In genomic region chr10:74825371-74826141, GRCh38 we compare ENCODE assay signal across 8 cellular contexts. TPM values are rescaled to one million over a fixed set of nuclear protein-coding genes. Genes with fewer than 3 reads are reported as not detected.
DNase-seq lines count a peak whose midpoint lies in the region; ATAC-seq and TF ChIP-seq lines count a peak whose summit lies in the region.

No MANE protein-coding gene starts in this region.

- peak; percentile 0 for ATAC-seq in GM18502 (IDR thresholded peaks at IDR 0.05; ENCODE audit: poor library complexity, unreplicated experiment)
- peak; percentile 2 for ATAC-seq in effector memory CD8-positive, alpha-beta T cell (replicated peaks)

- peaks cover 38 to 68% (median 57%) of the 10 kb centered on the region in 4 donors for H3K4me1 ChIP-seq in stomach

- H3K9me3 Mint-ChIP-seq in activated CD4-positive, alpha-beta T cell treated with anti-CD3 and anti-CD28 coated beads, Interleukin-2, amount 10 ng/mL, durations not matched to agents 24 days and 14 days = no peaks in the 10 kb centered on the region
- H3K9me3 Mint-ChIP-seq in effector memory CD8-positive, alpha-beta T cell = no peaks in the 10 kb centered on the region

- peaks cover 45% of the 10 kb centered on the region for H3K4me1 Mint-ChIP-seq in activated CD4-positive, alpha-beta T cell treated with anti-CD3 and anti-CD28 coated beads, Interleukin-2, amount 10 ng/mL, durations not matched to agents 24 days and 14 days
- peaks cover 30 to 32% of the 10 kb centered on the region in 2 donors for H3K4me1 Mint-ChIP-seq in effector memory CD8-positive, alpha-beta T cell (ENCODE audit: low read depth in 2 of 2)

- peaks cover 8% of the 10 kb centered on the region for H3K36me3 Mint-ChIP-seq in activated CD4-positive, alpha-beta T cell treated with anti-CD3 and anti-CD28 coated beads, Interleukin-2, amount 10 ng/mL, durations not matched to agents 24 days and 14 days (ENCODE audit: low read depth)
- H3K36me3 Mint-ChIP-seq in effector memory CD8-positive, alpha-beta T cell (ENCODE audit: insufficient read depth) = peaks cover 26% of the 10 kb centered on the region

- H3K27me3 ChIP-seq in stomach = no peaks in the 10 kb centered on the region

- no peak for TF ChIP-seq CTCF in stomach (IDR thresholded peaks at IDR 0.05)

- H3K27ac ChIP-seq in stomach = peak overlapping the region; percentile 89 to 100 (median 99)

- no peaks in the 10 kb centered on the region for H3K9me3 ChIP-seq in stomach

- DNase-seq in A172 (ENCODE audit: low spot score) (peak; percentile 6), midbrain (lab: John Stamatoyannopoulos, UW) (peak; percentile 71), stomach (peak; percentile 43), DMS79 (lab: John Stamatoyannopoulos, UW) (no peak)
- no peak for DNase-seq in activated CD4-positive, alpha-beta T cell treated with anti-CD3 and anti-CD28 coated beads, Interleukin-2, amount 10 ng/mL, durations not matched to agents 24 days and 14 days
- DNase-seq in effector memory CD8-positive, alpha-beta T cell = peak in 2 of 3 experiments; percentile 42 to 49

- no peaks in the 10 kb centered on the region for H3K36me3 ChIP-seq in stomach

- TF ChIP-seq EP300 in Ishikawa (IDR thresholded peaks at IDR 0.05; ENCODE audit: borderline replicate concordance) (no peak; the same call in 1 of the 2 replicates), stomach (IDR thresholded peaks at IDR 0.05) (no peak)

- TF ChIP-seq RAD21 in Ishikawa (IDR thresholded peaks at IDR 0.05; ENCODE audit: low read depth) = no peak

- 0 to 1% (median 1%) methylated on average over 45 to 86 of the region's 89 CpGs for WGBS in stomach, 5 donors

- H3K4me3 ChIP-seq in stomach = peak overlapping the region; percentile 76 to 97 (median 88)

- intact Hi-C loops in activated CD4-positive, alpha-beta T cell treated with anti-CD3 and anti-CD28 coated beads, Interleukin-2, amount 10 ng/mL, durations not matched to agents 24 days and 14 days (cut with micrococcal nuclease) = loop anchor here (1.0 to 10.0 kb wide), 12 partner anchors 25 to 674 kb away; partner anchors contain the start of gene ADK
- intact Hi-C loops in stomach (cut with DNase I; ENCODE audit: low total_unique reads) = loop anchor here (10.0 kb wide), 1 partner anchor 199 kb away; no protein-coding TSS in a partner anchor

- H3K27me3 Mint-ChIP-seq in activated CD4-positive, alpha-beta T cell treated with anti-CD3 and anti-CD28 coated beads, Interleukin-2, amount 10 ng/mL, durations not matched to agents 24 days and 14 days = no peaks in the 10 kb centered on the region
- H3K27me3 Mint-ChIP-seq in effector memory CD8-positive, alpha-beta T cell = no peaks in the 10 kb centered on the region

- peak overlapping the region; percentile 87 for H3K4me3 Mint-ChIP-seq in activated CD4-positive, alpha-beta T cell treated with anti-CD3 and anti-CD28 coated beads, Interleukin-2, amount 10 ng/mL, durations not matched to agents 24 days and 14 days
- H3K4me3 Mint-ChIP-seq in effector memory CD8-positive, alpha-beta T cell = peak overlapping the region; percentile 84 to 92

- no peak for TF ChIP-seq POLR2A in stomach (IDR thresholded peaks at IDR 0.05)

- H3K27ac Mint-ChIP-seq in activated CD4-positive, alpha-beta T cell treated with anti-CD3 and anti-CD28 coated beads, Interleukin-2, amount 10 ng/mL, durations not matched to agents 24 days and 14 days = peak overlapping the region; percentile 94
- peak overlapping the region; percentile 94 to 95 for H3K27ac Mint-ChIP-seq in effector memory CD8-positive, alpha-beta T cell

TF ChIP-seq in Ishikawa, 13 proteins besides CTCF, POLR2A, EP300 and RAD21:
- TF ChIP-seq EGR1 (IDR thresholded peaks at IDR 0.05) = peak; percentile 39; the same call in 1 of the 2 replicates
- TF ChIP-seq USF1 (IDR thresholded peaks at IDR 0.05) = no peak
- TF ChIP-seq TAF1 (IDR thresholded peaks at IDR 0.05; ENCODE audit: low read depth) = peak; percentile 78
- no peak for TF ChIP-seq REST (IDR thresholded peaks at IDR 0.05; ENCODE audit: low read depth)
- peak; percentile 96 for TF ChIP-seq MAX (IDR thresholded peaks at IDR 0.05)
- TF ChIP-seq TCF12 (IDR thresholded peaks at IDR 0.05; ENCODE audit: low read depth) = peak; percentile 45; the same call in 1 of the 2 replicates
- TF ChIP-seq NFIC (IDR thresholded peaks at IDR 0.05) = peak; percentile 42; the same call in 1 of the 2 replicates
- TF ChIP-seq FOXM1 (IDR thresholded peaks at IDR 0.05; ENCODE audit: borderline replicate concordance, low read depth) = peak; percentile 49; the same call in 1 of the 2 replicates
- peak; percentile 44; the same call in 1 of the 2 replicates for TF ChIP-seq CEBPB (IDR thresholded peaks at IDR 0.05)
- TF ChIP-seq ZBTB7A (IDR thresholded peaks at IDR 0.05; ENCODE audit: low read depth) = peak; percentile 87
- TF ChIP-seq CREB1 (IDR thresholded peaks at IDR 0.05; ENCODE audit: low read depth) = no peak
- peak; percentile 48; the same call in 1 of the 2 replicates for TF ChIP-seq TEAD4 (IDR thresholded peaks at IDR 0.05)
- no peak for TF ChIP-seq YY1 (IDR thresholded peaks at IDR 0.05; ENCODE audit: low read depth)

RNA-seq across cellular contexts. Expression of gene KAT6B, which starts 0.8 kb away (rescaled TPM):
- total RNA-seq in A172 (2014; rRNA removed; shearing (Covaris generic)) = 5.2 and 8.0 TPM in 2 replicates
- 21.2 and 21.7 TPM in 2 replicates for total RNA-seq in activated CD4-positive, alpha-beta T cell treated with anti-CD3 and anti-CD28 coated beads, Interleukin-2, amount 10 ng/mL, durations not matched to agents 24 days and 14 days
- total RNA-seq in stomach = 100 to 1,000 TPM in 1 of 5 donors, 10 to 100 TPM in 4; 23.2 to 109 (median 71.0) TPM
- polyA plus RNA-seq in stomach = 1 to 10 TPM; 3.7 to 9.5 (median 7.2) TPM

Comparison
In these comparisons a context has a peak if more than half of its experiments do, and no peak if none do; other contexts are left out.
1. DNase-seq: peak in A172 (single experiment), effector memory CD8-positive, alpha-beta T cell (2 of 3), midbrain (single experiment) and stomach (single experiment); none in activated CD4-positive, alpha-beta T cell treated with anti-CD3 and anti-CD28 coated beads, Interleukin-2, amount 10 ng/mL, durations not matched to agents 24 days and 14 days (single experiment) and DMS79 (single experiment).